ENCODE assay signal across 8 cellular contexts in the genomic region with DNA sequence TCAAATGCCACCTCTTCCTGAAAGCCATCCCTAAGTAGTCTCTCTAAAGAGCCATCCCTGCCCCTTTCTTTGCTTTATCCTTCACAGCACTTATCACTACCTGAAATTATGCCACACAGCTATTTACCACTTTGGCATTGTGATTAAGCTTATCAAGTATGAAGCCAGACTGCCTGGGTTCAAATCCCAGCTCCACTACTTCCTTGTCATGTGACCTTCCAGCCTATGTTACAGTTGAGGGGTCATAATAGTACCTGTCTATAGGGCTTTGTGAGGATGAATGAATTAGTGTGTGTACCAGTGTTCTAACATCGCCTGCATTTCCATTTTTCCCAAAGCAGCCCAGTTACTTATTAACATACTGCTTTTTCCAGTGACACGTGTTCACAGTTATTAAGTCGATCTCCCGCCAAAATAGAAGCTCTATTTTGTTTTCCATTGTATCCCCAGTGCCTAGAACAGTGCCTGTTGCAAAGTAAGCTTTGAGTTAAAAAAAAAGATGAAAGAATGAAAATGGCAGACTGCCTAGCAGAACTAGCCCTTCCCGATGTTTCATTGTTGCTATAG. TPM values are rescaled to one million over a fixed set of nuclear protein-coding genes. Genes with fewer than 3 reads are reported as not detected.
DNase-seq lines count a peak whose midpoint lies in the region; ATAC-seq, FAIRE-seq and TF ChIP-seq lines count a peak whose summit lies in the region.

No MANE protein-coding gene starts in this region.

- H3K36me3 ChIP-seq in OCI-LY3 (replicated peaks; ENCODE audit: low read depth, low read length) = peaks cover 5% of the 10 kb centered on the region
- no peaks in the 10 kb centered on the region for H3K36me3 ChIP-seq in small intestine (ENCODE audit: control insufficient read depth in 2 of 2, insufficient read depth in 2 of 2, low read length in 2 of 2)

- no peak for ATAC-seq in GM18517 (IDR thresholded peaks at IDR 0.05; ENCODE audit: unreplicated experiment)
- no peak for ATAC-seq in omental fat pad (ENCODE audit: low FRiP score)

- H3K27ac ChIP-seq in OCI-LY3 (ENCODE audit: low read length) (peak overlapping the region; percentile 31), small intestine (ENCODE audit: low read depth in 1 of 2, low read length in 1 of 2) (peak overlapping the region in 1 of 2 donors; percentile 79)

- peak overlapping the region; percentile 94 for H3K9ac ChIP-seq in OCI-LY3 (ENCODE audit: low read length)

- no peaks in the 10 kb centered on the region for H4K20me1 ChIP-seq in OCI-LY3 (ENCODE audit: insufficient read depth, low read length)

- H3K4me3 ChIP-seq in OCI-LY3 (ENCODE audit: low read length) (peak overlapping the region; percentile 85), fibroblast of the aortic adventitia (ENCODE audit: low read depth, low read length) (peak overlapping the region; percentile 95), small intestine (ENCODE audit: low read depth in 1 of 2, low read length in 2 of 2) (peak overlapping the region in 1 of 2 donors; percentile 69)

- FAIRE-seq in small intestine (lab: Jason Lieb, UNC) = no peak

- DNase-seq in NCI-H526 (lab: John Stamatoyannopoulos, UW) (peak; percentile 55 to 63), NCI-H526 treated with DMSO at 0.1 percent for 48 hours (lab: John Stamatoyannopoulos, UW) (no peak), fibroblast of the aortic adventitia (ENCODE audit: low read depth) (no peak), omental fat pad (ENCODE audit: low spot score) (no peak), small intestine (no peak)
- DNase-seq in stimulated activated CD8-positive, alpha-beta memory T cell treated with anti-CD3 and anti-CD28 coated beads, Interleukin-4, amount 100 ng/mL, for 48 hours = peak; percentile 38

- TF ChIP-seq CTCF in OCI-LY3 (IDR thresholded peaks at IDR 0.05; ENCODE audit: low read depth, low read length) = no peak
- TF ChIP-seq CTCF in fibroblast of the aortic adventitia (IDR thresholded peaks at IDR 0.05; ENCODE audit: insufficient read depth, low read length) = no peak
- TF ChIP-seq CTCF in omental fat pad (IDR thresholded peaks at IDR 0.05) = no peak

- H3K4me2 ChIP-seq in OCI-LY3 (ENCODE audit: low read length) = peak overlapping the region; percentile 84

- H3K4me1 ChIP-seq in OCI-LY3 (ENCODE audit: low read length) = peaks cover 12% of the 10 kb centered on the region
- H3K4me1 ChIP-seq in small intestine (ENCODE audit: control insufficient read depth in 2 of 2, insufficient read depth in 1 of 2, low read depth in 1 of 2, low read length in 1 of 2) = no peaks in the 10 kb centered on the region

- peaks cover 23% of the 10 kb centered on the region for H3K79me2 ChIP-seq in OCI-LY3 (ENCODE audit: low read length)

- no peaks in the 10 kb centered on the region for H3K9me3 ChIP-seq in OCI-LY3 (ENCODE audit: insufficient read depth, low read length)
- H3K9me3 ChIP-seq in small intestine (ENCODE audit: control insufficient read depth, low read depth) = no peaks in the 10 kb centered on the region

- 5 to 12% (median 5%) methylated on average over 5 of the region's 5 CpGs for WGBS in small intestine, 3 donors

- peak overlapping the region; percentile 65 for H2AFZ ChIP-seq in OCI-LY3 (ENCODE audit: low read depth, low read length)

- H3K27me3 ChIP-seq in OCI-LY3 (ENCODE audit: low read depth, low read length) (no peaks in the 10 kb centered on the region), small intestine (ENCODE audit: control insufficient read depth in 2 of 2, insufficient read depth in 2 of 2, low read length in 2 of 2) (no peaks in the 10 kb centered on the region)

RNA-seq across cellular contexts. Expression of a gene that starts 32.8 kb away (rescaled TPM):
- total RNA-seq in fibroblast of the aortic adventitia (ENCODE audit: low replicate concordance) (2.7 and 4.3 TPM in 2 replicates), omental fat pad (1 to 10 TPM; 1.5 to 3.3 (median 2.0) TPM)
- 1 to 10 TPM; 4.0 to 5.1 (median 4.1) TPM for polyA plus RNA-seq in small intestine

RNA-seq across cellular contexts. Expression of a gene that starts 33.2 kb away (rescaled TPM):
- 9.0 and 27.3 TPM in 2 replicates for total RNA-seq in fibroblast of the aortic adventitia (ENCODE audit: low replicate concordance)
- 10 to 100 TPM in 1 of 4 donors, 1 to 10 TPM in 3; 6.1 to 10.9 (median 7.3) TPM for total RNA-seq in omental fat pad
- polyA plus RNA-seq in small intestine = 10 to 100 TPM; 27.3 to 34.7 (median 31.8) TPM

RNA-seq across cellular contexts. Expression of a gene that starts 52.4 kb away (rescaled TPM):
- total RNA-seq in fibroblast of the aortic adventitia (ENCODE audit: low replicate concordance) (13.8 and 27.8 TPM in 2 replicates), omental fat pad (100 to 1,000 TPM in 1 of 4 donors, 10 to 100 TPM in 3; 28.3 to 144 (median 46.6) TPM)
- 10 to 100 TPM; 13.0 to 19.4 (median 14.3) TPM for polyA plus RNA-seq in small intestine

Comparison
In these comparisons a context has a peak if more than half of its experiments do, and no peak if none do; other contexts are left out.
1. DNase-seq: peak in NCI-H526 (2 of 2) and stimulated activated CD8-positive, alpha-beta memory T cell treated with anti-CD3 and anti-CD28 coated beads, Interleukin-4, amount 100 ng/mL, for 48 hours (single experiment); none in NCI-H526 treated with DMSO at 0.1 percent for 48 hours (single experiment), fibroblast of the aortic adventitia (single experiment), omental fat pad (single experiment) and small intestine (single experiment).